25 cellular contexts compared by ENCODE assay signal in the genomic region with DNA sequence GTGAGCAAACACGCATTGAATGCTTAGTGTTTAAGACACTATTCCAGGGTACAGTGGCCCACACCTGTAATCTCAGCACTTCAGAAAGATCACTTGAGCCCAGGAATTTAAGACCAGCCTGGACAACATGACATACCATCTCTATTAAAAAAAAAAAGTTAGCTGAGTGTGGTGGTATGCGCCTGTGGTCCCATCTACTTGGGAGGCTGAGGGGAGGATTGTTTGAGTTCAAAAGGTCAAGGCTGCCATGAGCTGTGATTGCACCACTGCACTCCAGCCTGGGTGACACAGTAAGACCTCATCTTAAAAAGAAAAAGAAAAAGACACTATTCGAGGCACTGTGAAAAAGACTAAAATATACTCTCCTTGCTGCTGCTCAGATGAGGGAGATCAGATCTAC.
"Had no signal": no experiment of that assay in that cellular context is flagged by ENCODE, and none has a peak within 500 bp of the region (broad histone marks: within the 10 kb centered on the region; RNA-seq: fewer than 3 reads in every experiment).

No MANE protein-coding gene starts in this region.

- H3K27ac ChIP-seq: HL-60, RWPE1 had no signal

- H3K9ac ChIP-seq: SK-N-SH had no signal

- H3K4me3 Mint-ChIP-seq: T-cell had no signal

- H3K9me3 ChIP-seq: SK-N-SH had no signal

- DNase-seq: KG1; MV-4-11; NCI-H1048; NCI-H1105; NCI-H1417 treated with DMSO at 0.1 percent for 48 hours; NCI-H146; NCI-H1694 treated with DMSO at 0.1 percent for 48 hours; NCI-H1930; NCI-H2081; NCI-H2107; NCI-H2171; NCI-H226; NCI-H446; NCI-H510A; NCI-H524 treated with DMSO at 0.1 percent for 48 hours; NCI-H69; NCI-H774; NK-92 treated with Interleukin-12 subunit alpha and Interleukin-12 subunit beta, amount 100 ng/mL, for 24 hours; PC-3; SHP77; SK-N-SH; SW 1271; T-cell had no signal

- H3K4me2 ChIP-seq: SK-N-SH had no signal

- H3K9me3 Mint-ChIP-seq: T-cell had no signal

- H3K27ac Mint-ChIP-seq: T-cell had no signal

- H3K27me3 Mint-ChIP-seq: T-cell had no signal
